ENCODE assay signal across 8 cellular contexts in the genomic region with DNA sequence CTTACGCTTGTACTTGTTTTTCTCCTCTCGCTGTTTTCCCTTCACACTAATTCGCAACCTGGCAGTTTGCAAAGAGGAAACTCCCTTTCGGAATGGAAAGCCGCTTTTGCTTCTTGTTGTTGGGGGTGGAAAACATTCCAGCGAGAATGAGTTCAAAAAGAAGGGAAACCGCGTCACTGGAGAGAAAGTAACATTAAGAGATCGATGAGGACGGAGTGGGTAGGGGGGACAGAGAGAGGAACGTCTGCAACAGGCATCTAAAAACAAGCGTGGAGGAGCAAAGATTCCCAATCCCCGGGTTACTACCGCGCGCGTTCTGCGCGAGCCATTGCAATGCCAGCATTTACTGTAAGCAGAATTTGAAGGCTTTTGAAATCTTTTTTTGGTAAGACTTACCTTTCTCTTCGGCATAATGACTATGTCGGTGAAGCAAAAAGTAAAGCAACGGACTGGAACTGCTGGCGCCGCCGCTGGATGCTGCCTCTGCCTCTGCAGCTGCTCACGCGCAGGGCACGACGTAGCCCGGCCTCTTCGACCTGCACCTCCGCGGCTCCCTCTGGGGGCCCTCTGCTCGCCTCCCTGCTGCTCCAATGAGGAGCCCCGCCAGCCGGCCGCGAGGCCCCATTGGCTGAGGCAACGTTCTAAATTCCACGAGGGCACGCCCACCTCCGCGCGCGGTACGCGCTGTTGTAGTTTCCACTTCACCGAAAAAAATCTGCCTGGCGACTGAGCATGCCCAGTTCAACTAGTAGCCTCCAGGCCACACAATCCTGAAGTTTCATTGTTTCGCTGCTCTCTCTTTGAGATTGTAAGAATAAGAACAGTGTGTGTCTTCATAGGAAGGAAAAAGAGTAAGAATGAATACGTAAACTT. TPM values are rescaled to one million over a fixed set of nuclear protein-coding genes. Genes with fewer than 3 reads are reported as not detected.
A peak's percentile ranks its signal among the peaks of the same experiment; 100 is the strongest.
DNase-seq lines count a peak whose midpoint lies in the region; ATAC-seq lines count a peak whose summit lies in the region.

A gene (minus strand): TSS at position 533 of the 873 bp plus-strand sequence.

- peak within 1 kb of the TSS; percentile 97 for H3K4me3 ChIP-seq in CD8-positive, alpha-beta memory T cell (ENCODE audit: low read length)

- peaks cover 23 to 35% (median 29%) of the 10 kb centered on the region in 3 donors for H3K4me1 Mint-ChIP-seq in CD8-positive, alpha-beta memory T cell
- H3K4me1 Mint-ChIP-seq in effector memory CD8-positive, alpha-beta T cell (ENCODE audit: low read depth in 2 of 2) = peaks cover 8 to 17% of the 10 kb centered on the region in 2 donors

- POLR2A ChIA-PET in CD8-positive, alpha-beta memory T cell (lab: Charles Lee) = interaction anchor here (1.0 kb wide), 1 partner anchor 157 kb away, joined by 4 read pairs; no protein-coding TSS in a partner anchor

- H3K9me3 ChIP-seq in CD8-positive, alpha-beta memory T cell (ENCODE audit: low read length) = no peaks in the 10 kb centered on the region

- CTCF ChIA-PET in CD8-positive, alpha-beta memory T cell (lab: Charles Lee) = no interaction called here

- H3K27me3 ChIP-seq in CD8-positive, alpha-beta memory T cell (ENCODE audit: insufficient read depth, low read length, poor library complexity, severe bottlenecking) = no peaks in the 10 kb centered on the region

- peak within 1 kb of the TSS; percentile 60 for H3K27ac ChIP-seq in CD8-positive, alpha-beta memory T cell (ENCODE audit: low read depth, low read length)

- H3K4me1 ChIP-seq in CD8-positive, alpha-beta memory T cell (ENCODE audit: insufficient read depth, low read length) = peaks cover 15% of the 10 kb centered on the region

- H3K4me3 Mint-ChIP-seq in CD8-positive, alpha-beta memory T cell = peak within 1 kb of the TSS; percentile 90 to 98 (median 95)
- H3K4me3 Mint-ChIP-seq in effector memory CD8-positive, alpha-beta T cell = peak within 1 kb of the TSS; percentile 91 to 96

- H3K9me3 Mint-ChIP-seq in CD8-positive, alpha-beta memory T cell = no peaks in the 10 kb centered on the region
- H3K9me3 Mint-ChIP-seq in effector memory CD8-positive, alpha-beta T cell = no peaks in the 10 kb centered on the region

- H3K36me3 ChIP-seq in CD8-positive, alpha-beta memory T cell (ENCODE audit: insufficient read depth, low read length) = no peaks in the 10 kb centered on the region

- H3K27ac Mint-ChIP-seq in CD8-positive, alpha-beta memory T cell = peak within 1 kb of the TSS; percentile 73 to 96 (median 91)
- peak within 1 kb of the TSS; percentile 76 to 83 for H3K27ac Mint-ChIP-seq in effector memory CD8-positive, alpha-beta T cell

- H3K36me3 Mint-ChIP-seq in CD8-positive, alpha-beta memory T cell = peaks cover 0 to 10% (median 0%) of the 10 kb centered on the region in 3 donors
- peaks cover 11% of the 10 kb centered on the region for H3K36me3 Mint-ChIP-seq in effector memory CD8-positive, alpha-beta T cell (ENCODE audit: insufficient read depth)

- DNase-seq in CD8-positive, alpha-beta memory T cell = peak; percentile 85 to 92 (median 89)
- peak; percentile 31 for DNase-seq in HS-27A (ENCODE audit: low read depth)
- peak; percentile 93 to 96 for DNase-seq in NOMO-1 (lab: John Stamatoyannopoulos, UW; ENCODE audit: unreplicated experiment in 2 of 2)
- peak; percentile 85 to 87 for DNase-seq in activated CD8-positive, alpha-beta memory T cell treated with anti-CD3 and anti-CD28 coated beads for 4 hours (ENCODE audit: low read depth in 2 of 2)
- DNase-seq in effector memory CD8-positive, alpha-beta T cell = peak; percentile 89 to 91 (median 90)
- peak; percentile 97 for DNase-seq in medulla oblongata (ENCODE audit: extremely low spot score)
- DNase-seq in stimulated activated CD8-positive, alpha-beta memory T cell treated with anti-CD3 and anti-CD28 coated beads, Interleukin-12 subunit alpha, Interleukin-12 subunit beta, amount 100 ng/mL, for 1 hour (ENCODE audit: low read depth) = peak; percentile 88

- H3K27me3 Mint-ChIP-seq in CD8-positive, alpha-beta memory T cell = no peaks in the 10 kb centered on the region
- H3K27me3 Mint-ChIP-seq in effector memory CD8-positive, alpha-beta T cell = no peaks in the 10 kb centered on the region

- ATAC-seq in GM19467 (IDR thresholded peaks at IDR 0.05; ENCODE audit: unreplicated experiment) = peak; percentile 96
- peak; percentile 93 for ATAC-seq in effector memory CD8-positive, alpha-beta T cell (replicated peaks)

RNA-seq across cellular contexts. Expression of the gene that starts here (rescaled TPM):
- total RNA-seq in CD8-positive, alpha-beta memory T cell = 10 to 100 TPM; 41.4 to 44.5 TPM
- polyA plus RNA-seq in CD8-positive, alpha-beta memory T cell = 111 TPM

Comparison
In these comparisons a context has a peak if more than half of its experiments do, and no peak if none do; other contexts are left out.
1. Peak in every context shown above with its lines: DNase-seq, ATAC-seq, H3K4me3 ChIP-seq and H3K27ac ChIP-seq.
2. DNase-seq: peak in every context shown above with its lines; median percentile 97 in medulla oblongata; 94 in NOMO-1; 90 in effector memory CD8-positive, alpha-beta T cell; 89 in CD8-positive, alpha-beta memory T cell; 88 in stimulated activated CD8-positive, alpha-beta memory T cell treated with anti-CD3 and anti-CD28 coated beads, Interleukin-12 subunit alpha, Interleukin-12 subunit beta, amount 100 ng/mL, for 1 hour; 86 in activated CD8-positive, alpha-beta memory T cell treated with anti-CD3 and anti-CD28 coated beads for 4 hours; 31 in HS-27A.